Comparison of ENCODE assay signal across 13 cellular contexts in the genomic region with DNA sequence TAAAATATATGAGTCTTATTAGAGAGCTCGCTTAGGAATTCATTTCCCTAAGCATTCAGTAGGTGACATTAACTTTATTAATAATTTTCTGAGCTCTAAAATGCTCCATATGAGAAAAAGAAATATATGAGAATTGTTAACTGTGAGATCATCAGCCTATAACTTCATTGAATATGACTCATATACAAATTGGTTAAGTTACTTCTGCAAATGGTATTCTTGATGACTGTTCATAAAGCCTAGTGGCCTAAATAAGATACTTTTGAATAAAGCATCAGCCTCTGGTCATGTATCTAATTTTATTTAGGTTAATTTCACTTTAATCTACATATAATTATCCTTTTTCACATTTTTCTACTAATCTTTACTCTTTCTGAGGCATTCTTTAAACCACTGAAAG.
"Had no signal": no experiment of that assay in that cellular context is flagged by ENCODE, and none has a peak within 500 bp of the region (broad histone marks: within the 10 kb centered on the region; RNA-seq: fewer than 3 reads in every experiment).

No MANE protein-coding gene starts in this region.

- H3K27ac ChIP-seq: neural progenitor cell, VCaP had no signal

- H3K27me3 ChIP-seq: neural progenitor cell had no signal

- H3K4me1 ChIP-seq: neural progenitor cell had no signal

- H3K36me3 ChIP-seq: neural progenitor cell had no signal

- H3K4me3 ChIP-seq: neural progenitor cell had no signal

- DNase-seq: activated CD4-positive, alpha-beta T cell treated with anti-CD3 and anti-CD28 coated beads for 4 hours; activated CD8-positive, alpha-beta memory T cell treated with anti-CD3 and anti-CD28 coated beads, Interleukin-2, amount 50 U/mL, for 48 hours; activated gamma-delta T cell treated with Interleukin-2 at 50 U/mL for 16 hours; activated T-cell treated with anti-CD3 and anti-CD28 coated beads, Interleukin-2, amount 50 U/mL, for 72 hours; dermis blood vessel endothelial cell; effector memory CD8-positive, alpha-beta T cell; islet precursor cell; stimulated activated CD4-positive, alpha-beta T cell treated with anti-CD3 and anti-CD28 coated beads, Interleukin-2, amount 100 ng/mL, for 48 hours; stimulated activated naive CD4-positive, alpha-beta T cell; trophoblast cell had no signal

- ATAC-seq: activated T-cell treated with anti-CD3 and anti-CD28 coated beads, Interleukin-2, amount 50 U/mL, for 72 hours; effector memory CD8-positive, alpha-beta T cell; left lobe of liver had no signal
